Comparison of ENCODE assay signal across 8 cellular contexts in genomic region chr21:33540711-33541104, GRCh38. TPM values are rescaled to one million over a fixed set of nuclear protein-coding genes. Genes with fewer than 3 reads are reported as not detected.
DNase-seq lines count a peak whose midpoint lies in the region; ATAC-seq and TF ChIP-seq lines count a peak whose summit lies in the region.

No MANE protein-coding gene starts in this region.

- H3K27me3 Mint-ChIP-seq in CD14-positive monocyte (ENCODE audit: low read depth in 3 of 3) (no peaks in the 10 kb centered on the region), MCF 10A (ENCODE audit: insufficient read depth, unreplicated experiment) (no peaks in the 10 kb centered on the region)
- H3K27me3 Mint-ChIP-seq in naive thymus-derived CD4-positive, alpha-beta T cell: peaks cover 0 to 5% (median 0%) of the 10 kb centered on the region in 5 donors

- no peak overlapping the region for H2AFZ ChIP-seq in KMS-11 (ENCODE audit: low read depth)

- H3K36me3 Mint-ChIP-seq in CD14-positive monocyte (peaks cover 27 to 30% of the 10 kb centered on the region in 2 donors), MCF 10A (ENCODE audit: insufficient read depth, unreplicated experiment) (peaks cover 51% of the 10 kb centered on the region)
- H3K36me3 Mint-ChIP-seq in naive thymus-derived CD4-positive, alpha-beta T cell: peaks cover 12 to 17% (median 13%) of the 10 kb centered on the region in 5 donors

- peak overlapping the region; percentile 99 for H3K9ac ChIP-seq in KMS-11

- H3K36me3 ChIP-seq in KMS-11 (ENCODE audit: insufficient read depth): peaks cover 26% of the 10 kb centered on the region; the same call in 1 of the 2 replicates
- peaks cover 0 to 32% (median 13%) of the 10 kb centered on the region in 3 experiments for H3K36me3 ChIP-seq in naive thymus-derived CD4-positive, alpha-beta T cell (ENCODE audit: control insufficient read depth in 2 of 3, insufficient read depth in 3 of 3, low read length in 3 of 3)

- H4K20me1 ChIP-seq in KMS-11 (ENCODE audit: insufficient read depth): peaks cover 21% of the 10 kb centered on the region

- BruUV-seq in MCF 10A (replicated peaks; lab: Mats Ljungman, UMichigan): no TSS peak

- peaks cover 32% of the 10 kb centered on the region for H3K4me1 Mint-ChIP-seq in CD14-positive monocyte
- H3K4me1 Mint-ChIP-seq in MCF 10A (ENCODE audit: insufficient read depth, unreplicated experiment): peaks cover 17% of the 10 kb centered on the region
- peaks cover 26 to 53% (median 42%) of the 10 kb centered on the region in 7 donors for H3K4me1 Mint-ChIP-seq in naive thymus-derived CD4-positive, alpha-beta T cell

- H3K27ac Mint-ChIP-seq in CD14-positive monocyte (peak overlapping the region in 4 of 7 donors; percentile 57 to 100 (median 79)), MCF 10A (ENCODE audit: low read depth, unreplicated experiment) (peak overlapping the region; percentile 99)
- peak overlapping the region; percentile 41 to 99 (median 91) for H3K27ac Mint-ChIP-seq in naive thymus-derived CD4-positive, alpha-beta T cell

- CTCF ChIA-PET in MCF 10A (lab: Yijun Ruan, JAX): interaction anchor here (1.3 kb wide), 1 partner anchor 343 kb away, joined by 6 read pairs; no protein-coding TSS in a partner anchor
- CTCF ChIA-PET in naive thymus-derived CD4-positive, alpha-beta T cell (lab: Charles Lee): no interaction called here

- peaks cover 36% of the 10 kb centered on the region for H3K4me1 ChIP-seq in KMS-11 (ENCODE audit: low read depth, poor library complexity, severe bottlenecking)
- peaks cover 16 to 26% of the 10 kb centered on the region in 2 donors for H3K4me1 ChIP-seq in naive thymus-derived CD4-positive, alpha-beta T cell (ENCODE audit: control insufficient read depth in 2 of 2, insufficient read depth in 2 of 2, low read length in 2 of 2)

- POLR2A ChIA-PET in MCF 10A (lab: Yijun Ruan, JAX): interaction anchor here (0.6 to 9.0 kb wide), 17 partner anchors 9 to 216 kb away, joined by 3 to 89 read pairs (median 5); partner anchors contain the start of genes DNAJC28, DONSON, IFNAR1 and TMEM50B
- POLR2A ChIA-PET in naive thymus-derived CD4-positive, alpha-beta T cell (lab: Charles Lee): interaction anchor here (1.0 to 6.9 kb wide), 7 partner anchors 18 to 81 kb away, joined by 3 to 108 read pairs (median 5); partner anchors contain the start of genes DNAJC28 and TMEM50B

- no peak for ATAC-seq in naive thymus-derived CD4-positive, alpha-beta T cell
- no peak for ATAC-seq in HG02870 (IDR thresholded peaks at IDR 0.05; ENCODE audit: unreplicated experiment)

- no peaks in the 10 kb centered on the region for H3K9me3 ChIP-seq in naive thymus-derived CD4-positive, alpha-beta T cell (ENCODE audit: control insufficient read depth in 2 of 3, low read length in 3 of 3)

- H3K4me3 ChIP-seq in KMS-11 (IDR thresholded peaks at IDR 0.05; ENCODE audit: insufficient read depth, low read depth, low read length): no peak overlapping the region
- H3K4me3 ChIP-seq in naive thymus-derived CD4-positive, alpha-beta T cell (ENCODE audit: low read length): no peak overlapping the region

- H3K4me2 ChIP-seq in KMS-11: peak overlapping the region; percentile 94

- intact Hi-C loops in CD14-positive monocyte (cut with micrococcal nuclease): loop anchor here (5.0 to 10.0 kb wide), 4 partner anchors 47 to 768 kb away; partner anchors contain the start of genes CRYZL1 (in 1 of the 2), DONSON (in 1 of the 2), ITSN1 (in 1 of the 2) and PAXBP1 (in 1 of the 2)
- intact Hi-C loops in MCF 10A (cut with micrococcal nuclease): no loop called here
- intact Hi-C loops in naive thymus-derived CD4-positive, alpha-beta T cell (cut with micrococcal nuclease): loop anchor here (5.0 to 10.0 kb wide), 6 partner anchors 158 to 1128 kb away; partner anchors contain the start of genes ATP5PO (in 1 of the 2), EVA1C (in 1 of the 2) and SYNJ1 (in 1 of the 2)

- peak overlapping the region in 1 of 2 donors; percentile 0 for H3K4me3 Mint-ChIP-seq in CD14-positive monocyte
- peak overlapping the region; percentile 81 for H3K4me3 Mint-ChIP-seq in MCF 10A (ENCODE audit: unreplicated experiment)
- peak overlapping the region; percentile 76 to 100 (median 92) for H3K4me3 Mint-ChIP-seq in naive thymus-derived CD4-positive, alpha-beta T cell

- H3K79me2 ChIP-seq in KMS-11 (ENCODE audit: insufficient read depth, low read depth): peaks cover 87% of the 10 kb centered on the region

- H3K27ac ChIP-seq in KMS-11: peak overlapping the region; percentile 100
- H3K27ac ChIP-seq in naive thymus-derived CD4-positive, alpha-beta T cell (ENCODE audit: low read depth, low read length): peak overlapping the region; percentile 26

- no peaks in the 10 kb centered on the region for H3K27me3 ChIP-seq in KMS-11 (ENCODE audit: insufficient read depth, low read depth)
- H3K27me3 ChIP-seq in naive thymus-derived CD4-positive, alpha-beta T cell (ENCODE audit: control insufficient read depth in 2 of 2, insufficient read depth in 2 of 2, low read length in 2 of 2): no peaks in the 10 kb centered on the region

- DNase-seq in CD14-positive monocyte (ENCODE audit: low spot score) (no peak), MCF 10A (ENCODE audit: unreplicated experiment) (peak; percentile 17), hippocampal formation (lab: John Stamatoyannopoulos, UW) (no peak), nucleus accumbens (lab: John Stamatoyannopoulos, UW) (no peak), superior temporal gyrus (ENCODE audit: extremely low spot score) (no peak)
- DNase-seq in naive thymus-derived CD4-positive, alpha-beta T cell: no peak

- TF ChIP-seq CTCF in CD14-positive monocyte (IDR thresholded peaks at IDR 0.05) (no peak), KMS-11 (conservative IDR thresholded peaks at IDR 0.05; ENCODE audit: low read depth, low read length) (no peak), MCF 10A (IDR thresholded peaks at IDR 0.05; ENCODE audit: unreplicated experiment) (no peak)

- H3K9me3 Mint-ChIP-seq in CD14-positive monocyte: peaks cover 0 to 2% (median 0%) of the 10 kb centered on the region in 7 donors
- H3K9me3 Mint-ChIP-seq in MCF 10A (ENCODE audit: unreplicated experiment): no peaks in the 10 kb centered on the region
- H3K9me3 Mint-ChIP-seq in naive thymus-derived CD4-positive, alpha-beta T cell: peaks cover 0 to 5% (median 0%) of the 10 kb centered on the region in 11 donors

RNA-seq across cellular contexts. Expression of gene GART, which starts 1.2 kb away (rescaled TPM):
- polyA plus RNA-seq in CD14-positive monocyte: 10 to 100 TPM; 26.1 to 28.6 TPM
- total RNA-seq in MCF 10A (2022): 166 and 240 TPM in 2 replicates
- total RNA-seq in naive thymus-derived CD4-positive, alpha-beta T cell: 10 to 100 TPM; 38.3 to 98.8 (median 71.9) TPM
- polyA plus RNA-seq in naive thymus-derived CD4-positive, alpha-beta T cell: 10 to 100 TPM; 37.3 to 56.4 TPM

RNA-seq across cellular contexts. Expression of gene SON, which starts 2.1 kb away (rescaled TPM):
- polyA plus RNA-seq in CD14-positive monocyte: 100 to 1,000 TPM; 184 to 269 TPM
- total RNA-seq in MCF 10A (2022): 289 and 303 TPM in 2 replicates
- total RNA-seq in naive thymus-derived CD4-positive, alpha-beta T cell: 100 to 1,000 TPM; 337 to 497 (median 431) TPM
- 100 to 1,000 TPM; 481 to 546 TPM for polyA plus RNA-seq in naive thymus-derived CD4-positive, alpha-beta T cell

RNA-seq across cellular contexts. Expression of gene DONSON, which starts 47.8 kb away (rescaled TPM):
- 1 to 10 TPM in 1 of 2 donors, under 1 TPM in 1; 0.94 to 1.5 TPM for polyA plus RNA-seq in CD14-positive monocyte
- total RNA-seq in MCF 10A (2022): 9.3 and 10.0 TPM in 2 replicates
- 10 to 100 TPM in 3 of 5 experiments, 1 to 10 TPM in 2; 8.9 to 30.8 (median 10.7) TPM for total RNA-seq in naive thymus-derived CD4-positive, alpha-beta T cell
- polyA plus RNA-seq in naive thymus-derived CD4-positive, alpha-beta T cell: 1 to 10 TPM; 4.2 to 4.4 TPM

RNA-seq across cellular contexts. Expression of gene DNAJC28, which starts 49.2 kb away (rescaled TPM):
- 1 to 10 TPM in 1 of 2 donors, under 1 TPM in 1; 0.26 to 1.1 TPM for polyA plus RNA-seq in CD14-positive monocyte
- 0.28 and 0.39 TPM in 2 replicates for total RNA-seq in MCF 10A (2022)
- 1 to 10 TPM in 1 of 5 experiments, under 1 TPM in 3, not detected in 1; 0.27 to 1.5 (median 0.61) TPM for total RNA-seq in naive thymus-derived CD4-positive, alpha-beta T cell
- polyA plus RNA-seq in naive thymus-derived CD4-positive, alpha-beta T cell: under 1 TPM; 0.54 to 0.92 TPM
